In genomic region chr5:59367791-59368394, GRCh38 we compare ENCODE assay signal across 7 cellular contexts.
A peak's percentile ranks its signal among the peaks of the same experiment; 100 is the strongest.
DNase-seq lines count a peak whose midpoint lies in the region; ATAC-seq and TF ChIP-seq lines count a peak whose summit lies in the region.

No MANE protein-coding gene starts in this region.

- no peaks in the 10 kb centered on the region for H3K9me3 ChIP-seq in PC-9 (ENCODE audit: insufficient read depth, low read depth)
- peaks cover 0 to under 1% (median 0%) of the 10 kb centered on the region in 12 donors for H3K9me3 ChIP-seq in heart left ventricle
- no peaks in the 10 kb centered on the region for H3K9me3 ChIP-seq in psoas muscle

- POLR2A ChIA-PET in PC-9 (lab: Charles Lee; ENCODE audit: unreplicated experiment), result interaction anchor here (0.6 to 0.7 kb wide), 2 partner anchors 178 to 342 kb away, joined by 6 to 8 read pairs; no protein-coding TSS in a partner anchor

- no peak overlapping the region for H3K4me2 ChIP-seq in PC-9

- ATAC-seq in HG03565 (IDR thresholded peaks at IDR 0.05; ENCODE audit: unreplicated experiment) (peak; percentile 40), heart left ventricle (peak; percentile 48 to 79 (median 71)), psoas muscle (peak; percentile 60 to 77 (median 66)), HG02678 (IDR thresholded peaks at IDR 0.05; ENCODE audit: unreplicated experiment) (no peak)

- H3K4me1 ChIP-seq in PC-9 (replicated peaks; ENCODE audit: insufficient read depth) (no peaks in the 10 kb centered on the region), heart left ventricle (peaks cover 0 to 12% (median 0%) of the 10 kb centered on the region in 12 donors), psoas muscle (peaks cover 45% of the 10 kb centered on the region)

- H3K27me3 Mint-ChIP-seq in activated naive CD8-positive, alpha-beta T cell treated with anti-CD3 and anti-CD28 coated beads for 36 hours, result peaks cover 10% of the 10 kb centered on the region

- H3K27me3 ChIP-seq in PC-9 (ENCODE audit: insufficient read depth, low read depth), result no peaks in the 10 kb centered on the region
- no peaks in the 10 kb centered on the region for H3K27me3 ChIP-seq in heart left ventricle
- no peaks in the 10 kb centered on the region for H3K27me3 ChIP-seq in psoas muscle (ENCODE audit: insufficient read depth in 3 of 3, low read length in 2 of 3)

- no peak overlapping the region for H3K27ac ChIP-seq in PC-9
- no peak overlapping the region for H3K27ac ChIP-seq in heart left ventricle
- peak overlapping the region; percentile 95 for H3K27ac ChIP-seq in psoas muscle

- no peaks in the 10 kb centered on the region for H3F3A ChIP-seq in PC-9 (ENCODE audit: insufficient read depth, low read depth)

- peak; percentile 14 for DNase-seq in GF-D8 (lab: John Stamatoyannopoulos, UW)
- peak in 1 of 2 experiments; percentile 38 for DNase-seq in PC-9
- DNase-seq in activated naive CD8-positive, alpha-beta T cell treated with anti-CD3 and anti-CD28 coated beads for 36 hours, result peak; percentile 29
- DNase-seq in heart left ventricle, result peak in 4 of 5 donors; percentile 34 to 68 (median 59)
- DNase-seq in psoas muscle, result peak; percentile 35 to 54

- no peak overlapping the region for H3K4me3 Mint-ChIP-seq in activated naive CD8-positive, alpha-beta T cell treated with anti-CD3 and anti-CD28 coated beads for 36 hours

- peaks cover 4% of the 10 kb centered on the region for H3K4me1 Mint-ChIP-seq in activated naive CD8-positive, alpha-beta T cell treated with anti-CD3 and anti-CD28 coated beads for 36 hours

- no peak for TF ChIP-seq POLR2A in heart left ventricle (IDR thresholded peaks at IDR 0.05)

- H3K27ac Mint-ChIP-seq in activated naive CD8-positive, alpha-beta T cell treated with anti-CD3 and anti-CD28 coated beads for 36 hours, result no peak overlapping the region

- CTCF ChIA-PET in PC-9 (lab: Charles Lee), result interaction anchor here (0.5 to 1.5 kb wide), 5 partner anchors 67 to 433 kb away, joined by 3 read pairs; no protein-coding TSS in a partner anchor

- intact Hi-C loops in PC-9 (cut with micrococcal nuclease; ENCODE audit: unreplicated experiment) (loop anchor here (1.0 to 2.0 kb wide), 2 partner anchors 149 to 180 kb away; no protein-coding TSS in a partner anchor), heart left ventricle (cut with DNase I) (loop anchor here in 9 of 10 donors (2.0 to 10.0 kb wide), 9 partner anchors 86 to 463 kb away; no protein-coding TSS in a partner anchor), psoas muscle (cut with DNase I) (loop anchor here (5.0 kb wide), 1 partner anchor 181 kb away; no protein-coding TSS in a partner anchor)

- H2AFZ ChIP-seq in PC-9, result no peak overlapping the region

- no peaks in the 10 kb centered on the region for H4K20me1 ChIP-seq in PC-9 (ENCODE audit: insufficient read depth)

- no peak overlapping the region for H3K4me3 ChIP-seq in PC-9
- H3K4me3 ChIP-seq in heart left ventricle, result no peak overlapping the region
- no peak overlapping the region for H3K4me3 ChIP-seq in psoas muscle

- no peaks in the 10 kb centered on the region for H3K36me3 Mint-ChIP-seq in activated naive CD8-positive, alpha-beta T cell treated with anti-CD3 and anti-CD28 coated beads for 36 hours

- TF ChIP-seq CTCF in PC-9 (conservative IDR thresholded peaks at IDR 0.05), result peak; percentile 78
- TF ChIP-seq CTCF in heart left ventricle (IDR thresholded peaks at IDR 0.05), result peak; percentile 65 to 86 (median 80)
- TF ChIP-seq CTCF in psoas muscle (IDR thresholded peaks at IDR 0.05), result peak; percentile 82

- no peaks in the 10 kb centered on the region for H3K9me2 ChIP-seq in PC-9 (ENCODE audit: insufficient read depth)

- no peaks in the 10 kb centered on the region for H3K79me2 ChIP-seq in PC-9 (ENCODE audit: low read depth)

- WGBS in heart left ventricle, 4 donors, result 12 to 14% (median 13%) methylated on average over 7 of the region's 7 CpGs
- WGBS in psoas muscle, 3 donors, result 11 to 21% (median 12%) methylated on average over 7 of the region's 7 CpGs

- H3K9me3 Mint-ChIP-seq in activated naive CD8-positive, alpha-beta T cell treated with anti-CD3 and anti-CD28 coated beads for 36 hours, result no peaks in the 10 kb centered on the region

- H3K36me3 ChIP-seq in PC-9 (ENCODE audit: low read depth), result no peaks in the 10 kb centered on the region
- H3K36me3 ChIP-seq in heart left ventricle, result no peaks in the 10 kb centered on the region
- H3K36me3 ChIP-seq in psoas muscle (ENCODE audit: insufficient read depth in 1 of 2, low read depth in 1 of 2), result no peaks in the 10 kb centered on the region

- no TSS peak for BruUV-seq in PC-9 (replicated peaks; lab: Mats Ljungman, UMichigan)
